22 cellular contexts compared by ENCODE assay signal in genomic region chr1:211752951-211753486, GRCh38.
DNase-seq lines count a peak whose midpoint lies in the region; ATAC-seq and TF ChIP-seq lines count a peak whose summit lies in the region.
"Had no signal": no experiment of that assay in that cellular context is flagged by ENCODE, and none has a peak within 500 bp of the region (broad histone marks: within the 10 kb centered on the region; RNA-seq: fewer than 3 reads in every experiment).

No MANE protein-coding gene starts in this region.

- ATAC-seq in GM21367 (IDR thresholded peaks at IDR 0.05; ENCODE audit: unreplicated experiment), result no peak
- no peak for ATAC-seq in HG02981 (IDR thresholded peaks at IDR 0.05; ENCODE audit: unreplicated experiment)
- ATAC-seq: activated naive CD4-positive, alpha-beta T cell treated with anti-CD3 and anti-CD28 coated beads, Interleukin-2, amount 50 U/mL, for 72 hours; foreskin keratinocyte; naive thymus-derived CD4-positive, alpha-beta T cell had no signal

- no peaks in the 10 kb centered on the region for H3K27me3 Mint-ChIP-seq in endodermal cell (ENCODE audit: insufficient read depth)
- H3K27me3 Mint-ChIP-seq: naive thymus-derived CD4-positive, alpha-beta T cell had no signal

- peak overlapping the region; percentile 81 for H3K27ac Mint-ChIP-seq in endodermal cell
- H3K27ac Mint-ChIP-seq: activated naive CD4-positive, alpha-beta T cell treated with anti-CD3 and anti-CD28 coated beads, Interleukin-2, amount 50 U/mL, for 72 hours; naive thymus-derived CD4-positive, alpha-beta T cell; T-helper 1 cell treated with Interleukin-12 subunit alpha and Interleukin-12 subunit beta and Interleukin-4 antibody, amounts not matched to agents 30 μg/mL and 1 μg/mL, for 36 hours had no signal

- peaks cover 52% of the 10 kb centered on the region for H3K4me1 Mint-ChIP-seq in endodermal cell
- H3K4me1 Mint-ChIP-seq: naive thymus-derived CD4-positive, alpha-beta T cell had no signal

- H3K36me3 ChIP-seq in HUES48 (ENCODE audit: control insufficient read depth, insufficient read depth, low read length) (0 out of 2 replicates have a peak, but pooled peaks cover 5% of the 10 kb centered on the region), endodermal cell (ENCODE audit: control insufficient read depth, insufficient read depth, low read length) (peaks cover 37% of the 10 kb centered on the region)

- peak overlapping the region; percentile 5; the same call in 1 of the 2 replicates for H3K9ac ChIP-seq in HUES48 (ENCODE audit: low read depth, low read length)
- peak overlapping the region; percentile 26 for H3K9ac ChIP-seq in endodermal cell (ENCODE audit: extremely low read depth, low read length, poor library complexity, severe bottlenecking)
- H3K9ac ChIP-seq: parathyroid adenoma had no signal

- DNase-seq in OCI-M1 (lab: John Stamatoyannopoulos, UW) (peak; percentile 67), endodermal cell (no peak), renal cortical epithelial cell (ENCODE audit: low read depth) (peak; percentile 13)
- DNase-seq in activated T-cell treated with anti-CD3 and anti-CD28 coated beads, Interleukin-2, amount 50 U/mL, for 1 hour, result no peak
- DNase-seq: activated CD4-positive, CD25-positive, alpha-beta regulatory T cell treated with anti-CD3 and anti-CD28 coated beads, Interleukin-2, amount 50 U/mL, for 72 hours; DMS79 treated with DMSO at 0.1 percent for 48 hours; foreskin keratinocyte; kidney glomerular epithelial cell; mammary epithelial cell; naive thymus-derived CD4-positive, alpha-beta T cell; NCI-H1417 treated with DMSO at 0.1 percent for 48 hours; PC-9; stimulated activated CD8-positive, alpha-beta memory T cell treated with anti-CD3 and anti-CD28 coated beads, Interleukin-4, amount 100 ng/mL, for 48 hours had no signal

- H3K4me1 ChIP-seq in HUES48 (ENCODE audit: control insufficient read depth, insufficient read depth, low read length), result peaks cover 17% of the 10 kb centered on the region; the same call in 1 of the 2 replicates
- H3K4me1 ChIP-seq in endodermal cell (ENCODE audit: control insufficient read depth, insufficient read depth, low read length), result peaks cover 17% of the 10 kb centered on the region
- H3K4me1 ChIP-seq: foreskin keratinocyte, parathyroid adenoma, SJSA1 had no signal

- H3K9me3 ChIP-seq in HUES48 (ENCODE audit: control insufficient read depth, insufficient read depth, low read length), result no peaks in the 10 kb centered on the region
- H3K9me3 ChIP-seq in endodermal cell (ENCODE audit: control insufficient read depth, low read length), result peaks cover 10% of the 10 kb centered on the region
- H3K9me3 ChIP-seq: SJSA1 had no signal

- H3K27me3 ChIP-seq in HUES48 (ENCODE audit: control insufficient read depth, insufficient read depth, low read length) (no peaks in the 10 kb centered on the region), endodermal cell (ENCODE audit: control insufficient read depth, insufficient read depth, low read length, poor library complexity, severe bottlenecking) (no peaks in the 10 kb centered on the region)
- H3K27me3 ChIP-seq: foreskin keratinocyte, SJSA1 had no signal

- peak overlapping the region; percentile 78 for H3K27ac ChIP-seq in HUES48 (ENCODE audit: low read depth, low read length)
- peak overlapping the region; percentile 7 for H3K27ac ChIP-seq in endodermal cell (ENCODE audit: low read depth, low read length)
- H3K27ac ChIP-seq: coronary artery, foreskin keratinocyte, parathyroid adenoma, PC-9, SJSA1, skin epidermis had no signal

- WGBS in endodermal cell (ENCODE audit: insufficient coverage in 1 of 2, insufficient read length in 1 of 2), 2 experiments, result 0 to 31% methylated on average over 1 to 2 of the region's 2 CpGs

- no peak for TF ChIP-seq CTCF in endodermal cell (conservative IDR thresholded peaks at IDR 0.05)

- H3K4me3 ChIP-seq in HUES48 (ENCODE audit: low read depth, low read length), result no peak overlapping the region
- peak overlapping the region; percentile 72 for H3K4me3 ChIP-seq in endodermal cell (ENCODE audit: low read length)
- H3K4me3 ChIP-seq: coronary artery, PC-9, SJSA1, skin epidermis had no signal

- H3K4me3 Mint-ChIP-seq in endodermal cell, result no peak overlapping the region
- H3K4me3 Mint-ChIP-seq: naive thymus-derived CD4-positive, alpha-beta T cell; T-helper 1 cell treated with Interleukin-12 subunit alpha and Interleukin-12 subunit beta and Interleukin-4 antibody, amounts not matched to agents 30 μg/mL and 1 μg/mL, for 36 hours had no signal

- peaks cover 8% of the 10 kb centered on the region for H3K9me3 Mint-ChIP-seq in endodermal cell
- H3K9me3 Mint-ChIP-seq: activated naive CD4-positive, alpha-beta T cell treated with anti-CD3 and anti-CD28 coated beads, Interleukin-2, amount 50 U/mL, for 72 hours had no signal

- peaks cover 25% of the 10 kb centered on the region for H3K36me3 Mint-ChIP-seq in endodermal cell (ENCODE audit: low read depth)

Comparison
In these comparisons a context has a peak if more than half of its experiments do, and no peak if none do; other contexts are left out.
1. DNase-seq: peak in OCI-M1 (single experiment) and renal cortical epithelial cell (single experiment); none in endodermal cell (single experiment) and activated T-cell treated with anti-CD3 and anti-CD28 coated beads, Interleukin-2, amount 50 U/mL, for 1 hour (single experiment).